In genomic region chr9:744790-745456, GRCh38 we compare ENCODE assay signal across 1 cellular context.
TF ChIP-seq lines count a peak whose summit lies in the region.

No MANE protein-coding gene starts in this region.

TF ChIP-seq in SK-N-SH, 30 proteins besides CTCF, POLR2A, EP300 and RAD21 (continued from another document):
- TF ChIP-seq TAF1 (IDR thresholded peaks at IDR 0.05; ENCODE audit: borderline replicate concordance, low read depth, low read length), result no peak
